ENCODE assay signal across 1 cellular context in the genomic region with DNA sequence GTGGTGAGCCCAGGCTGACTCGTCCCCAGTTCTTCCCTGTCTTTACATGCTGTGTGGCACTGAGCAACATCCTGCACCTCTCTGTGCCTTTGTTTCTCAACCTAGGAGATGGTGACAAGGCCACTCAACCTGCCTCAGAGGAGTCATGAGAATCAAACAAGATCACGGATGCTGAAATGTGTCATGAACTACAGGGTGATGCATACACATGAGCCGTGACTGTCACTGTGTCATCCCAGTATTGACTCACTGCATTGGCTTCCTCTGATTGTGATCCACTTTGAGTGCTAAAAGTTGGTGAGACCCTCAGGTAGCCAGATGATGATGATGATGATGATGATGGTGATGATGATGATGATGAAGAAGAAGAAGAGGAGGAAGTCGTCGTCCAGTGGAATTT.
TF ChIP-seq lines count a peak whose summit lies in the region.

No MANE protein-coding gene starts in this region.

TF ChIP-seq in K562, 482 proteins besides CTCF, POLR2A, EP300 and RAD21 (continued from another document):
- no peak for TF ChIP-seq GTF3C2 (IDR thresholded peaks at IDR 0.05; ENCODE audit: borderline replicate concordance, extremely low read depth, insufficient read length)
- TF ChIP-seq TCF3 (CRISPR knock-in tag; IDR thresholded peaks at IDR 0.05): no peak
- no peak for TF ChIP-seq ELF2 (CRISPR knock-in tag; IDR thresholded peaks at IDR 0.05)
- no peak for TF ChIP-seq NCOA6 (IDR thresholded peaks at IDR 0.05)
- no peak for TF ChIP-seq HMGN3 (IDR thresholded peaks at IDR 0.05; ENCODE audit: borderline replicate concordance, extremely low read depth, insufficient read length, low read depth, low read length)
- no peak for TF ChIP-seq LEF1 (IDR thresholded peaks at IDR 0.05)
- no peak for TF ChIP-seq E2F6 (IDR thresholded peaks at IDR 0.05; ENCODE audit: borderline replicate concordance in 1 of 2, extremely low read depth in 1 of 2, insufficient read depth in 1 of 2, insufficient read length in 1 of 2, low read depth in 1 of 2, low read length in 1 of 2, poor library complexity in 1 of 2, severe bottlenecking in 1 of 2)
- TF ChIP-seq, protein P1, sequence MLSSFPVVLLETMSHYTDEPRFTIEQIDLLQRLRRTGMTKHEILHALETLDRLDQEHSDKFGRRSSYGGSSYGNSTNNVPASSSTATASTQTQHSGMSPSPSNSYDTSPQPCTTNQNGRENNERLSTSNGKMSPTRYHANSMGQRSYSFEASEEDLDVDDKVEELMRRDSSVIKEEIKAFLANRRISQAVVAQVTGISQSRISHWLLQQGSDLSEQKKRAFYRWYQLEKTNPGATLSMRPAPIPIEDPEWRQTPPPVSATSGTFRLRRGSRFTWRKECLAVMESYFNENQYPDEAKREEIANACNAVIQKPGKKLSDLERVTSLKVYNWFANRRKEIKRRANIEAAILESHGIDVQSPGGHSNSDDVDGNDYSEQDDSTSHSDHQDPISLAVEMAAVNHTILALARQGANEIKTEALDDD (IDR thresholded peaks at IDR 0.05): no peak
- TF ChIP-seq, protein P2, sequence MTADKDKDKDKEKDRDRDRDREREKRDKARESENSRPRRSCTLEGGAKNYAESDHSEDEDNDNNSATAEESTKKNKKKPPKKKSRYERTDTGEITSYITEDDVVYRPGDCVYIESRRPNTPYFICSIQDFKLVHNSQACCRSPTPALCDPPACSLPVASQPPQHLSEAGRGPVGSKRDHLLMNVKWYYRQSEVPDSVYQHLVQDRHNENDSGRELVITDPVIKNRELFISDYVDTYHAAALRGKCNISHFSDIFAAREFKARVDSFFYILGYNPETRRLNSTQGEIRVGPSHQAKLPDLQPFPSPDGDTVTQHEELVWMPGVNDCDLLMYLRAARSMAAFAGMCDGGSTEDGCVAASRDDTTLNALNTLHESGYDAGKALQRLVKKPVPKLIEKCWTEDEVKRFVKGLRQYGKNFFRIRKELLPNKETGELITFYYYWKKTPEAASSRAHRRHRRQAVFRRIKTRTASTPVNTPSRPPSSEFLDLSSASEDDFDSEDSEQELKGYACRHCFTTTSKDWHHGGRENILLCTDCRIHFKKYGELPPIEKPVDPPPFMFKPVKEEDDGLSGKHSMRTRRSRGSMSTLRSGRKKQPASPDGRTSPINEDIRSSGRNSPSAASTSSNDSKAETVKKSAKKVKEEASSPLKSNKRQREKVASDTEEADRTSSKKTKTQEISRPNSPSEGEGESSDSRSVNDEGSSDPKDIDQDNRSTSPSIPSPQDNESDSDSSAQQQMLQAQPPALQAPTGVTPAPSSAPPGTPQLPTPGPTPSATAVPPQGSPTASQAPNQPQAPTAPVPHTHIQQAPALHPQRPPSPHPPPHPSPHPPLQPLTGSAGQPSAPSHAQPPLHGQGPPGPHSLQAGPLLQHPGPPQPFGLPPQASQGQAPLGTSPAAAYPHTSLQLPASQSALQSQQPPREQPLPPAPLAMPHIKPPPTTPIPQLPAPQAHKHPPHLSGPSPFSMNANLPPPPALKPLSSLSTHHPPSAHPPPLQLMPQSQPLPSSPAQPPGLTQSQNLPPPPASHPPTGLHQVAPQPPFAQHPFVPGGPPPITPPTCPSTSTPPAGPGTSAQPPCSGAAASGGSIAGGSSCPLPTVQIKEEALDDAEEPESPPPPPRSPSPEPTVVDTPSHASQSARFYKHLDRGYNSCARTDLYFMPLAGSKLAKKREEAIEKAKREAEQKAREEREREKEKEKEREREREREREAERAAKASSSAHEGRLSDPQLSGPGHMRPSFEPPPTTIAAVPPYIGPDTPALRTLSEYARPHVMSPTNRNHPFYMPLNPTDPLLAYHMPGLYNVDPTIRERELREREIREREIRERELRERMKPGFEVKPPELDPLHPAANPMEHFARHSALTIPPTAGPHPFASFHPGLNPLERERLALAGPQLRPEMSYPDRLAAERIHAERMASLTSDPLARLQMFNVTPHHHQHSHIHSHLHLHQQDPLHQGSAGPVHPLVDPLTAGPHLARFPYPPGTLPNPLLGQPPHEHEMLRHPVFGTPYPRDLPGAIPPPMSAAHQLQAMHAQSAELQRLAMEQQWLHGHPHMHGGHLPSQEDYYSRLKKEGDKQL (CRISPR knock-in tag; IDR thresholded peaks at IDR 0.05; ENCODE audit: borderline replicate concordance): no peak
- peak; percentile 82 for TF ChIP-seq ZFP36 (IDR thresholded peaks at IDR 0.05; ENCODE audit: low read depth, low read length, partially characterized antibody)
- TF ChIP-seq ZFX (CRISPR knock-in tag; IDR thresholded peaks at IDR 0.05): no peak
- TF ChIP-seq STAT5B (CRISPR knock-in tag; IDR thresholded peaks at IDR 0.05): no peak
- TF ChIP-seq, protein P3, sequence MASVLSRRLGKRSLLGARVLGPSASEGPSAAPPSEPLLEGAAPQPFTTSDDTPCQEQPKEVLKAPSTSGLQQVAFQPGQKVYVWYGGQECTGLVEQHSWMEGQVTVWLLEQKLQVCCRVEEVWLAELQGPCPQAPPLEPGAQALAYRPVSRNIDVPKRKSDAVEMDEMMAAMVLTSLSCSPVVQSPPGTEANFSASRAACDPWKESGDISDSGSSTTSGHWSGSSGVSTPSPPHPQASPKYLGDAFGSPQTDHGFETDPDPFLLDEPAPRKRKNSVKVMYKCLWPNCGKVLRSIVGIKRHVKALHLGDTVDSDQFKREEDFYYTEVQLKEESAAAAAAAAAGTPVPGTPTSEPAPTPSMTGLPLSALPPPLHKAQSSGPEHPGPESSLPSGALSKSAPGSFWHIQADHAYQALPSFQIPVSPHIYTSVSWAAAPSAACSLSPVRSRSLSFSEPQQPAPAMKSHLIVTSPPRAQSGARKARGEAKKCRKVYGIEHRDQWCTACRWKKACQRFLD (CRISPR knock-in tag; IDR thresholded peaks at IDR 0.05): no peak
- no peak for TF ChIP-seq NCOA4 (IDR thresholded peaks at IDR 0.05; ENCODE audit: partially characterized antibody)
- TF ChIP-seq CC2D1A (IDR thresholded peaks at IDR 0.05): no peak
- TF ChIP-seq MCM2 (IDR thresholded peaks at IDR 0.05; ENCODE audit: low read depth): no peak
- TF ChIP-seq, protein P4, sequence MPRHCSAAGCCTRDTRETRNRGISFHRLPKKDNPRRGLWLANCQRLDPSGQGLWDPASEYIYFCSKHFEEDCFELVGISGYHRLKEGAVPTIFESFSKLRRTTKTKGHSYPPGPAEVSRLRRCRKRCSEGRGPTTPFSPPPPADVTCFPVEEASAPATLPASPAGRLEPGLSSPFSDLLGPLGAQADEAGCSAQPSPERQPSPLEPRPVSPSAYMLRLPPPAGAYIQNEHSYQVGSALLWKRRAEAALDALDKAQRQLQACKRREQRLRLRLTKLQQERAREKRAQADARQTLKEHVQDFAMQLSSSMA (CRISPR knock-in tag; IDR thresholded peaks at IDR 0.05): no peak
- no peak for TF ChIP-seq EP400 (IDR thresholded peaks at IDR 0.05)
- TF ChIP-seq ZNF263 (CRISPR knock-in tag; IDR thresholded peaks at IDR 0.05; ENCODE audit: borderline replicate concordance): no peak
- TF ChIP-seq IFI16 (CRISPR knock-in tag; IDR thresholded peaks at IDR 0.05): no peak
- TF ChIP-seq HOMEZ (CRISPR knock-in tag; IDR thresholded peaks at IDR 0.05): no peak
